1 cellular context compared by ENCODE assay signal in the genomic region with DNA sequence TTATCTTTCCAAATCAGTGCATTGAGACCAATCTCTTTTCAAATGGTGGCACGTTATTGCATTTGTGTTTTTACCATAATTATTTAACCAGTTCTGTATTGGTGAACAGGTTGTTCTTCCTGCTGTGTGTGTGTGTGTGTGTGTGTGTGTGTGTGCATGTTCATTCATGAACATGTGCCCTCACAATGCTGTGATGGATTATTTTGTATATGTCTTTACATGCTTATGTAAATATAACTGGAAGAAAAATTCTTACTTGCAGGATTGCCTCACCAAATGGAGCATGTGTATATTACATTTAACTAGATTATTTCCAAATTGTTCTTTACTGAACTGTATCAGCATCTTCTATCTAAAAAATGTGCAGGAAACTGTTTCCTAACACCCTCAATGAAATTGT.
TF ChIP-seq lines count a peak whose summit lies in the region.

No MANE protein-coding gene starts in this region.

TF ChIP-seq in WTC11, 78 proteins besides CTCF, POLR2A, EP300 and RAD21 (continued from another document):
- TF ChIP-seq, protein P1, sequence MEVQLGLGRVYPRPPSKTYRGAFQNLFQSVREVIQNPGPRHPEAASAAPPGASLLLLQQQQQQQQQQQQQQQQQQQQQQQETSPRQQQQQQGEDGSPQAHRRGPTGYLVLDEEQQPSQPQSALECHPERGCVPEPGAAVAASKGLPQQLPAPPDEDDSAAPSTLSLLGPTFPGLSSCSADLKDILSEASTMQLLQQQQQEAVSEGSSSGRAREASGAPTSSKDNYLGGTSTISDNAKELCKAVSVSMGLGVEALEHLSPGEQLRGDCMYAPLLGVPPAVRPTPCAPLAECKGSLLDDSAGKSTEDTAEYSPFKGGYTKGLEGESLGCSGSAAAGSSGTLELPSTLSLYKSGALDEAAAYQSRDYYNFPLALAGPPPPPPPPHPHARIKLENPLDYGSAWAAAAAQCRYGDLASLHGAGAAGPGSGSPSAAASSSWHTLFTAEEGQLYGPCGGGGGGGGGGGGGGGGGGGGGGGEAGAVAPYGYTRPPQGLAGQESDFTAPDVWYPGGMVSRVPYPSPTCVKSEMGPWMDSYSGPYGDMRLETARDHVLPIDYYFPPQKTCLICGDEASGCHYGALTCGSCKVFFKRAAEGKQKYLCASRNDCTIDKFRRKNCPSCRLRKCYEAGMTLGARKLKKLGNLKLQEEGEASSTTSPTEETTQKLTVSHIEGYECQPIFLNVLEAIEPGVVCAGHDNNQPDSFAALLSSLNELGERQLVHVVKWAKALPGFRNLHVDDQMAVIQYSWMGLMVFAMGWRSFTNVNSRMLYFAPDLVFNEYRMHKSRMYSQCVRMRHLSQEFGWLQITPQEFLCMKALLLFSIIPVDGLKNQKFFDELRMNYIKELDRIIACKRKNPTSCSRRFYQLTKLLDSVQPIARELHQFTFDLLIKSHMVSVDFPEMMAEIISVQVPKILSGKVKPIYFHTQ (CRISPR knock-in tag; IDR thresholded peaks at IDR 0.05): no peak
- TF ChIP-seq, protein P2, sequence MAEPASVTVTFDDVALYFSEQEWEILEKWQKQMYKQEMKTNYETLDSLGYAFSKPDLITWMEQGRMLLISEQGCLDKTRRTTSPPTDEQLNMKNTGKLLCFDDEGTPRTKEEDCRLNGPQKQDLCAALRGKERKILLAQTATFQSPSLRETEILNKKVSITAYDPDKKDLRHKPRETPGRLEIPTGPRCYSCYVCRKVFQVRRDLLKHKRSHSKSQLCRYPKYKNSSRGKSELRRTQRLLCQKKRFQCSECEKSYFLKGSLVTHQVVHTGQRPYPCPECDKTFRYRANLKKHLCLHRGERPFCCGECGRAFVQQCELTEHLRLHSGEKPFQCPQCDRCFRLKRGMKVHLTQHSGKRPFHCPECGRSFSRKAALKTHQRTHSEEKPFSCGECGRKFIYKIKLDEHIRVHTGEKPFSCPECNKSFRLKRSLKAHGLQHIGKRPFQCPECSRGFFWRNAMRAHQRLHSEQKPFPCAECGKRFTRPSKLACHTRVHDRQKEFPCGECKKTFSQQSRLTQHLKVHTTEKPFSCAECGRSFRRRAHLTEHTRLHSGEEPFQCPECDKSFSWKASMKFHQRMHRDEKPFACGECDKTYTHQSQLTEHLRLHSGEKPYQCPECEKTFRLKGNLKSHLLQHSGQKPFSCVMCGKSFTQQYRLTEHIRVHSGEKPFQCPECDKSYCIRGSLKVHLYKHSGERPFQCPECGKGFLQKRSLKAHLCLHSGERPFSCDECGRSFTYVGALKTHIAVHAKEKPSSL (CRISPR knock-in tag; conservative IDR thresholded peaks at IDR 0.05): no peak
- TF ChIP-seq SOX15 (CRISPR knock-in tag; IDR thresholded peaks at IDR 0.05) (no peak), ZNF219 (CRISPR knock-in tag; IDR thresholded peaks at IDR 0.05; ENCODE audit: borderline replicate concordance) (no peak)
- TF ChIP-seq, protein P3, sequence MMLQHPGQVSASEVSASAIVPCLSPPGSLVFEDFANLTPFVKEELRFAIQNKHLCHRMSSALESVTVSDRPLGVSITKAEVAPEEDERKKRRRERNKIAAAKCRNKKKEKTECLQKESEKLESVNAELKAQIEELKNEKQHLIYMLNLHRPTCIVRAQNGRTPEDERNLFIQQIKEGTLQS (CRISPR knock-in tag; conservative IDR thresholded peaks at IDR 0.05): no peak
